8 cellular contexts compared by ENCODE assay signal in genomic region chr6:37791156-37791919, GRCh38. TPM values are rescaled to one million over a fixed set of nuclear protein-coding genes. Genes with fewer than 3 reads are reported as not detected.
DNase-seq lines count a peak whose midpoint lies in the region; ATAC-seq and TF ChIP-seq lines count a peak whose summit lies in the region.

No MANE protein-coding gene starts in this region.

- H3K4me3 ChIP-seq in IMR-90 (ENCODE audit: insufficient read depth, low read depth, low read length) (no peak overlapping the region), OCI-LY1 (ENCODE audit: low read depth, low read length, poor library complexity, severe bottlenecking) (no peak overlapping the region)

- TF ChIP-seq CTCF in IMR-90 (conservative IDR thresholded peaks at IDR 0.05; ENCODE audit: low read depth, low read length), result peak; percentile 96
- TF ChIP-seq CTCF in OCI-LY1 (IDR thresholded peaks at IDR 0.05; ENCODE audit: low read length), result peak; percentile 85
- TF ChIP-seq CTCF in endothelial cell (IDR thresholded peaks at IDR 0.05; ENCODE audit: unreplicated experiment), result peak; percentile 81

- H4K20me1 ChIP-seq in IMR-90 (ENCODE audit: insufficient read depth, low read length), result peaks cover 6% of the 10 kb centered on the region; the same call in 1 of the 2 replicates
- no peaks in the 10 kb centered on the region for H4K20me1 ChIP-seq in OCI-LY1 (ENCODE audit: insufficient read depth, low read length)

- DNase-seq in DMS 273 treated with DMSO at 0.1 percent for 48 hours (lab: John Stamatoyannopoulos, UW) (peak; percentile 93), IMR-90 (peak; percentile 98), endothelial cell (ENCODE audit: low spot score) (peak; percentile 80), middle frontal gyrus (ENCODE audit: extremely low spot score, low spot score) (peak; percentile 87)
- peak; percentile 69 for DNase-seq in activated CD8-positive, alpha-beta memory T cell treated with anti-CD3 and anti-CD28 coated beads, Interleukin-2, amount 50 U/mL, for 24 hours (ENCODE audit: extremely low read depth)
- DNase-seq in stimulated activated CD8-positive, alpha-beta memory T cell treated with anti-CD3 and anti-CD28 coated beads, Interleukin-4, amount 100 ng/mL, for 4 hours (ENCODE audit: low read depth in 2 of 2, low spot score in 1 of 2), result peak; percentile 58 to 77

- BruUV-seq in IMR-90 (replicated peaks; lab: Mats Ljungman, UMichigan), result no TSS peak

- POLR2A ChIA-PET in IMR-90 (lab: Charles Lee; ENCODE audit: unreplicated experiment), result no interaction called here

- no peak overlapping the region for H3K4me3 Mint-ChIP-seq in endothelial cell (ENCODE audit: unreplicated experiment)

- no peaks in the 10 kb centered on the region for H3K4me1 Mint-ChIP-seq in endothelial cell (ENCODE audit: unreplicated experiment)

- H3K9me2 ChIP-seq in OCI-LY1 (ENCODE audit: low read depth, low read length), result no peaks in the 10 kb centered on the region

- 17% methylated on average over 1 of the region's 10 CpGs; no CpG with 5 or more reads in 1 of the 2 experiments for WGBS in IMR-90 (ENCODE audit: extremely low coverage in 2 of 2, insufficient read length in 1 of 2), 2 experiments

- no peak overlapping the region for H4K5ac ChIP-seq in IMR-90 (ENCODE audit: low read depth, low read length)

- peak; percentile 97 for ATAC-seq in GM21619 (IDR thresholded peaks at IDR 0.05; ENCODE audit: unreplicated experiment)
- peak; percentile 97 for ATAC-seq in IMR-90 (ENCODE audit: low read depth)

- TF ChIP-seq POLR2A in IMR-90 (IDR thresholded peaks at IDR 0.05; ENCODE audit: low read depth, low read length), result no peak

- H3K36me3 Mint-ChIP-seq in endothelial cell (ENCODE audit: low read depth, unreplicated experiment), result no peaks in the 10 kb centered on the region

- in situ Hi-C loops in IMR-90 (cut with MboI; ENCODE audit: low sequenced_read_pairs), result no loop called here

- H3K4me2 ChIP-seq in IMR-90 (ENCODE audit: low read depth, low read length) (no peak overlapping the region), OCI-LY1 (ENCODE audit: low read length) (no peak overlapping the region)

- no peak overlapping the region for H3K56ac ChIP-seq in IMR-90 (ENCODE audit: extremely low read depth, insufficient read depth, low read length)

- peak overlapping the region; percentile 22 for H2BK5ac ChIP-seq in IMR-90 (ENCODE audit: low read depth, low read length, poor library complexity, severe bottlenecking)

- H3K27ac ChIP-seq in IMR-90 (ENCODE audit: insufficient read depth, low read length), result no peak overlapping the region
- H3K27ac ChIP-seq in OCI-LY1 (ENCODE audit: low read depth, low read length, poor library complexity, severe bottlenecking), result no peak overlapping the region

- TF ChIP-seq RAD21 in IMR-90 (IDR thresholded peaks at IDR 0.05; ENCODE audit: low read length), result peak; percentile 94

- H3K23ac ChIP-seq in IMR-90 (ENCODE audit: low read depth, low read length), result peak overlapping the region; percentile 44; the same call in 1 of the 2 replicates

- H3K9me3 ChIP-seq in IMR-90 (ENCODE audit: control insufficient read depth, insufficient read depth, low read length) (no peaks in the 10 kb centered on the region), OCI-LY1 (ENCODE audit: low read length) (no peaks in the 10 kb centered on the region)

- peak overlapping the region; percentile 84 for H2BK20ac ChIP-seq in IMR-90 (ENCODE audit: low read depth, low read length)

- no peaks in the 10 kb centered on the region for H3F3A ChIP-seq in OCI-LY1 (ENCODE audit: insufficient read depth, low read length)

- H4K91ac ChIP-seq in IMR-90 (ENCODE audit: insufficient read depth, low read depth, low read length), result peak overlapping the region; percentile 63

- intact Hi-C loops in IMR-90 (cut with micrococcal nuclease), result loop anchor here (1.0 to 10.0 kb wide), 4 partner anchors 84 to 701 kb away; no protein-coding TSS in a partner anchor

- peak overlapping the region in 1 of 2 experiments; percentile 83; a peak in 2 of 4 replicates for H4K8ac ChIP-seq in IMR-90 (ENCODE audit: low read depth in 2 of 2, low read length in 2 of 2)

- peak overlapping the region; percentile 12; the same call in 1 of the 2 replicates for H3K18ac ChIP-seq in IMR-90 (ENCODE audit: low read depth, low read length)

- peaks cover 2% of the 10 kb centered on the region for H3K27me3 Mint-ChIP-seq in endothelial cell (ENCODE audit: unreplicated experiment)

- CTCF ChIA-PET in IMR-90 (lab: Yijun Ruan, JAX), result interaction anchor here (0.6 to 0.9 kb wide), 9 partner anchors 8 to 703 kb away, joined by 3 to 10 read pairs (median 4); no protein-coding TSS in a partner anchor

- no peaks in the 10 kb centered on the region for H3K79me2 ChIP-seq in OCI-LY1 (ENCODE audit: insufficient read depth, low read length)

- H3K9ac ChIP-seq in IMR-90 (ENCODE audit: low read depth, low read length) (no peak overlapping the region), OCI-LY1 (ENCODE audit: low read length) (no peak overlapping the region)

- H2AK9ac ChIP-seq in IMR-90 (replicated peaks; ENCODE audit: low read depth, low read length, poor library complexity), result peak overlapping the region; percentile 35

- H3K4me1 ChIP-seq in IMR-90 (ENCODE audit: control insufficient read depth, insufficient read depth, low read length) (peaks cover 9% of the 10 kb centered on the region; the same call in 1 of the 2 replicates), OCI-LY1 (ENCODE audit: insufficient read depth, low read length, severe bottlenecking) (no peaks in the 10 kb centered on the region)

- peaks cover 4% of the 10 kb centered on the region; the same call in 1 of the 2 replicates for H3K9me1 ChIP-seq in IMR-90 (ENCODE audit: insufficient read depth, low read length)

- H3K27me3 ChIP-seq in IMR-90 (ENCODE audit: control insufficient read depth, insufficient read depth, low read length) (no peaks in the 10 kb centered on the region), OCI-LY1 (ENCODE audit: insufficient read depth, low read length) (no peaks in the 10 kb centered on the region)

- H3K14ac ChIP-seq in IMR-90 (replicated peaks; ENCODE audit: low read depth, low read length), result peak overlapping the region; percentile 65

- H2BK120ac ChIP-seq in IMR-90 (ENCODE audit: low read depth, low read length), result peak overlapping the region; percentile 63

- no peak overlapping the region for H3K27ac Mint-ChIP-seq in endothelial cell (ENCODE audit: unreplicated experiment)

- dilution Hi-C loops in IMR-90 (cut with HindIII; ENCODE audit: low sequenced_read_pairs, unreplicated experiment), result no loop called here

- peak overlapping the region; percentile 62 for H3K4ac ChIP-seq in IMR-90 (ENCODE audit: low read depth, low read length)

- peaks cover 0 to 4% of the 10 kb centered on the region in 2 experiments; a peak in 2 of 4 replicates for H3K79me1 ChIP-seq in IMR-90 (ENCODE audit: low read depth in 1 of 2, low read length in 2 of 2)

- peak overlapping the region; percentile 75 for H2AFZ ChIP-seq in IMR-90 (replicated peaks; ENCODE audit: low read length, poor library complexity)
- H2AFZ ChIP-seq in OCI-LY1 (ENCODE audit: low read length), result no peak overlapping the region

- H2AK5ac ChIP-seq in IMR-90 (ENCODE audit: low read depth, low read length), result peak overlapping the region; percentile 91

- H2BK15ac ChIP-seq in IMR-90 (ENCODE audit: low read depth, low read length), result peak overlapping the region; percentile 63; the same call in 2 of the 3 replicates

- H3K36me3 ChIP-seq in IMR-90 (ENCODE audit: control insufficient read depth, insufficient read depth, low read length) (no peaks in the 10 kb centered on the region), OCI-LY1 (ENCODE audit: insufficient read depth, low read length) (no peaks in the 10 kb centered on the region)

- H3K9me3 Mint-ChIP-seq in endothelial cell (ENCODE audit: unreplicated experiment), result no peaks in the 10 kb centered on the region

TF ChIP-seq in IMR-90, 13 proteins besides CTCF, POLR2A, EP300 and RAD21:
- TF ChIP-seq FOS (IDR thresholded peaks at IDR 0.05; ENCODE audit: low read depth, low read length) (peak; percentile 99), ELK1 (IDR thresholded peaks at IDR 0.05; ENCODE audit: borderline replicate concordance, low read depth, low read length) (no peak), USF2 (IDR thresholded peaks at IDR 0.05; ENCODE audit: low read depth, low read length) (peak; percentile 28; the same call in 1 of the 2 replicates), RFX5 (IDR thresholded peaks at IDR 0.05; ENCODE audit: low read depth, low read length) (no peak), NFE2L2 (IDR thresholded peaks at IDR 0.05; ENCODE audit: low read depth, low read length) (no peak), MXI1 (IDR thresholded peaks at IDR 0.05; ENCODE audit: borderline replicate concordance, low read depth, low read length) (peak; percentile 78; the same call in 1 of the 2 replicates), BHLHE40 (IDR thresholded peaks at IDR 0.05; ENCODE audit: low read depth, low read length) (peak; percentile 77), CEBPB (IDR thresholded peaks at IDR 0.05; ENCODE audit: low read depth, low read length) (peak; percentile 74), SMC3 (IDR thresholded peaks at IDR 0.05; ENCODE audit: low read depth, low read length) (peak; percentile 85), RCOR1 (IDR thresholded peaks at IDR 0.05; ENCODE audit: insufficient replicate concordance, low read length) (peak; percentile 96), MAZ (IDR thresholded peaks at IDR 0.05; ENCODE audit: borderline replicate concordance, low read depth, low read length) (peak; percentile 97), CHD1 (IDR thresholded peaks at IDR 0.05; ENCODE audit: low read depth, low read length) (no peak)
TF ChIP-seq in IMR-90: peak in this region for 8.

RNA-seq across cellular contexts. Expression of gene ZFAND3, which starts 28.2 kb away (rescaled TPM):
- total RNA-seq in IMR-90 (2012; rRNA removed) (10.9 and 13.1 TPM in 2 replicates), endothelial cell (ENCODE audit: unreplicated experiment) (96.3 TPM)
- 21.8 and 26.7 TPM in 2 replicates for polyA plus RNA-seq in IMR-90 (2012; rRNA removed)
- 15.3 and 24.4 TPM in 2 replicates for polyA plus RNA-seq in IMR-90 (2012; cell fraction: cytosol; rRNA removed)
- polyA plus RNA-seq in IMR-90 (2012; cell fraction: nucleus; rRNA removed; ENCODE audit: low replicate concordance), result 15.6 and 20.7 TPM in 2 replicates
